20 cellular contexts compared by ENCODE assay signal in genomic region chr18:46531472-46531871, GRCh38.
"Had no signal": no experiment of that assay in that cellular context is flagged by ENCODE, and none has a peak within 500 bp of the region (broad histone marks: within the 10 kb centered on the region; RNA-seq: fewer than 3 reads in every experiment).

No MANE protein-coding gene starts in this region.

- DNase-seq: effector memory CD8-positive, alpha-beta T cell; esophagus squamous epithelium; foreskin fibroblast; glutamatergic neuron; immature natural killer cell; kidney; left cardiac atrium; left ventricle myocardium inferior; lower lobe of right lung; midbrain; naive thymus-derived CD4-positive, alpha-beta T cell; nephron progenitor cell; right cardiac atrium; stimulated activated CD4-positive, alpha-beta T cell treated with anti-CD3 and anti-CD28 coated beads, Interleukin-2, amount 100 ng/mL, for 48 hours; stimulated activated CD8-positive, alpha-beta memory T cell treated with anti-CD3 and anti-CD28 coated beads, Interleukin-4, amount 100 ng/mL, for 48 hours; transverse colon had no signal

- H3K4me1 ChIP-seq: esophagus squamous epithelium, gastroesophageal sphincter, lower lobe of right lung, transverse colon had no signal

- H3K36me3 ChIP-seq: esophagus squamous epithelium, gastroesophageal sphincter, left ventricle myocardium inferior, lower lobe of right lung, thoracic aorta, transverse colon had no signal

- H3K27ac ChIP-seq: esophagus squamous epithelium, gastroesophageal sphincter, left ventricle myocardium inferior, lower lobe of right lung, thoracic aorta, transverse colon had no signal

- H3K9me3 ChIP-seq: esophagus squamous epithelium, gastroesophageal sphincter, left ventricle myocardium inferior, lower lobe of right lung, thoracic aorta, transverse colon had no signal

- H3K4me2 ChIP-seq: smooth muscle cell had no signal

- H3K4me3 ChIP-seq: esophagus squamous epithelium, gastroesophageal sphincter, left ventricle myocardium inferior, lower lobe of right lung, smooth muscle cell, thoracic aorta, transverse colon had no signal

- ATAC-seq: effector memory CD8-positive, alpha-beta T cell; gastroesophageal sphincter; left cardiac atrium; lower lobe of right lung; naive thymus-derived CD4-positive, alpha-beta T cell; right cardiac atrium; stimulated activated effector memory CD8-positive, alpha-beta T cell treated with anti-CD3 and anti-CD28 coated beads, Interleukin-12 subunit alpha, Interleukin-12 subunit beta, amount 100 ng/mL, for 72 hours had no signal

- H3K27me3 ChIP-seq: gastroesophageal sphincter, transverse colon had no signal
